In the genomic region with DNA sequence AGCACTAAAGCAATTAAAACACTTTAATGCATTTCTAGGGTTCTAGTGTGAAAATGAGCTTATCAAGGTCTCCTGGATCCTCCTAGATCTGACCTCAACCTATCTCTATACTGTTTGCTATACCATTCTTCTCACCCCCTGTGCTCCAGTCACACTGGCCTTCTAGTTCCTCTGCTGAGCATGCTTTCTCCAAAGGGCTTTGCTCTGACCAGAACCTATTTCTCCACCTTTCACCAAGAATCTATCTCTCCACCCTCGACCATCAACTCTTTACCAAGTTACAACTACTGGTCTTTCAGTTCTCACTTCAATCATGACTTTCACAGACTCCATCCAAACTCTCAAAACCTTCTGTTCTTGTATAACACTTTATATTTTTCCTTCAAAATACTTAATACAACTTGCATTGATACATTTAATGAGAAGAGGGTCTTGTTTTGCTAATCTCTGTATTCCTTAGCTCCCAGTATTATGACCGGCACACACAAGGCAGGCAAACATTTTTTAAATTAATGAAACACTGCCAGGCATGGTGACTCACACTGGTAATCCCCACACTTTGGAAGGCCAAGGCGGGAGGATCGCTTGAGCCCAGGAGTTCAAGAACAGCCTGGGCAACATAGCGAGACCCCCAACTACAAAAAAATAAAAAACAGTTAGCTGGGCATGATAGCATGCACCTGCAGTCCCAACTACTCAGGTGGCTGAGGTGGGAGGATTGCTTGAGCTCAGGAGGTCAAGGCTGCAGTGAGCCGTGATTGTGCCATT, we compare ENCODE assay signal across 10 cellular contexts. TPM values are rescaled to one million over a fixed set of nuclear protein-coding genes. Genes with fewer than 3 reads are reported as not detected.
DNase-seq lines count a peak whose midpoint lies in the region; ATAC-seq and TF ChIP-seq lines count a peak whose summit lies in the region.
"Had no signal": no experiment of that assay in that cellular context is flagged by ENCODE, and none has a peak within 500 bp of the region (broad histone marks: within the 10 kb centered on the region; RNA-seq: fewer than 3 reads in every experiment).

No MANE protein-coding gene starts in this region.

- H3K4me1 ChIP-seq in mammary epithelial cell (ENCODE audit: insufficient read depth, low read length): peaks cover 11% of the 10 kb centered on the region

- CTCF ChIA-PET in mammary epithelial cell (lab: Charles Lee; ENCODE audit: low non-redundant PET): no interaction called here

- peak overlapping the region; percentile 4 for H3K27ac ChIP-seq in mammary epithelial cell (ENCODE audit: insufficient read depth, low read depth, low read length)
- H3K27ac ChIP-seq in WERI-Rb-1: no peak overlapping the region

- WGBS in mammary epithelial cell (ENCODE audit: low coverage, missing lambda C conversion rate): 78% methylated on average over 6 of the region's 6 CpGs

- POLR2A ChIA-PET in naive thymus-derived CD8-positive, alpha-beta T cell (lab: Charles Lee): no interaction called here

- no peak for TF ChIP-seq CTCF in HFFc6 (IDR thresholded peaks at IDR 0.05)
- no peak for TF ChIP-seq CTCF in mammary epithelial cell (conservative IDR thresholded peaks at IDR 0.05 in 1 of 2, IDR thresholded peaks at IDR 0.05 in 1 of 2; ENCODE audit: extremely low read depth in 1 of 2, insufficient read depth in 1 of 2, low read depth in 1 of 2, low read length in 2 of 2)
- no peak for TF ChIP-seq CTCF in WERI-Rb-1 (IDR thresholded peaks at IDR 0.05; ENCODE audit: low read depth, low read length)

- H3K36me3 ChIP-seq in mammary epithelial cell (ENCODE audit: insufficient read depth, low read length) (no peaks in the 10 kb centered on the region), WERI-Rb-1 (no peaks in the 10 kb centered on the region; the same call in 1 of the 2 replicates)

- H3K4me1 Mint-ChIP-seq in HFFc6 (ENCODE audit: low read depth): peaks cover 61% of the 10 kb centered on the region
- H3K4me1 Mint-ChIP-seq in naive thymus-derived CD8-positive, alpha-beta T cell: peaks cover 39 to 87% (median 68%) of the 10 kb centered on the region in 4 donors

- intact Hi-C loops in mammary epithelial cell (cut with micrococcal nuclease): no loop called here

- H3K27ac Mint-ChIP-seq in HFFc6: peak overlapping the region; percentile 64
- peak overlapping the region in 8 of 10 donors; percentile 1 to 47 (median 22) for H3K27ac Mint-ChIP-seq in naive thymus-derived CD8-positive, alpha-beta T cell

- no peak overlapping the region for H2AFZ ChIP-seq in mammary epithelial cell (ENCODE audit: low read depth, low read length)

- H3K27me3 ChIP-seq in mammary epithelial cell (ENCODE audit: insufficient read depth, low read length) (no peaks in the 10 kb centered on the region), WERI-Rb-1 (ENCODE audit: insufficient read depth, low read depth, severe bottlenecking) (no peaks in the 10 kb centered on the region)

- H4K20me1 ChIP-seq in mammary epithelial cell (ENCODE audit: insufficient read depth, low read length): no peaks in the 10 kb centered on the region

- H3K27me3 Mint-ChIP-seq in HFFc6 (ENCODE audit: insufficient read depth): no peaks in the 10 kb centered on the region
- H3K27me3 Mint-ChIP-seq in naive thymus-derived CD8-positive, alpha-beta T cell: no peaks in the 10 kb centered on the region

- no peak overlapping the region for H3K9ac ChIP-seq in mammary epithelial cell (ENCODE audit: insufficient read depth, low read length)

- peaks cover 9% of the 10 kb centered on the region; the same call in 1 of the 2 replicates for H3K36me3 Mint-ChIP-seq in HFFc6 (ENCODE audit: low read depth)
- peaks cover 0 to 14% (median 3%) of the 10 kb centered on the region in 3 donors for H3K36me3 Mint-ChIP-seq in naive thymus-derived CD8-positive, alpha-beta T cell

- in situ Hi-C loops in mammary epithelial cell (cut with MboI; ENCODE audit: low sequenced_read_pairs in 2 of 2): no loop called here

- dilution Hi-C loops in mammary epithelial cell (cut with HindIII; ENCODE audit: low sequenced_read_pairs): no loop called here

- H3K9me3 Mint-ChIP-seq in HFFc6: no peaks in the 10 kb centered on the region
- H3K9me3 Mint-ChIP-seq in naive thymus-derived CD8-positive, alpha-beta T cell: no peaks in the 10 kb centered on the region

- DNase-seq in Daoy (ENCODE audit: low read depth) (peak; percentile 59), HFFc6 (peak; percentile 33), mammary epithelial cell (peak; percentile 55), mesenteric fat pad (ENCODE audit: low spot score) (no peak), NOMO-1 (lab: John Stamatoyannopoulos, UW; ENCODE audit: unreplicated experiment in 2 of 2) (no peak), WERI-Rb-1 (no peak)
- DNase-seq in naive thymus-derived CD8-positive, alpha-beta T cell: no peak
- no peak for DNase-seq in stimulated activated CD4-positive, alpha-beta T cell treated with anti-CD3 and anti-CD28 coated beads, Interleukin-2, amount 100 ng/mL, for 24 hours
- DNase-seq: activated CD4-positive, alpha-beta T cell treated with anti-CD3 and anti-CD28 coated beads for 1 hour; anterior cingulate cortex had no signal

- ATAC-seq in naive thymus-derived CD8-positive, alpha-beta T cell: no peak

- H3K4me3 Mint-ChIP-seq in HFFc6: peak overlapping the region; percentile 3; the same call in 1 of the 2 replicates
- peak overlapping the region in 6 of 10 donors; percentile 0 to 46 (median 12) for H3K4me3 Mint-ChIP-seq in naive thymus-derived CD8-positive, alpha-beta T cell

- no TSS peak for BruUV-seq in mammary epithelial cell (replicated peaks; lab: Mats Ljungman, UMichigan)

- H3K4me2 ChIP-seq in mammary epithelial cell (ENCODE audit: insufficient read depth, low read depth, low read length): no peak overlapping the region

- H3K9me3 ChIP-seq in mammary epithelial cell (replicated peaks; ENCODE audit: insufficient read depth, low read length) (no peaks in the 10 kb centered on the region), WERI-Rb-1 (ENCODE audit: severe bottlenecking) (no peaks in the 10 kb centered on the region)

- H3K4me3 ChIP-seq in mammary epithelial cell (replicated peaks in 1 of 3; ENCODE audit: insufficient read depth in 1 of 3, low read depth in 2 of 3, low read length in 3 of 3) (no peak overlapping the region), WERI-Rb-1 (ENCODE audit: low read depth, low read length) (no peak overlapping the region)

- H3K79me2 ChIP-seq in mammary epithelial cell (ENCODE audit: insufficient read depth, low read length): peaks cover 94% of the 10 kb centered on the region

RNA-seq across cellular contexts. Expression of gene PPP1R12A, which starts 22.8 kb away (rescaled TPM):
- total RNA-seq in Daoy (2014; rRNA removed; shearing (Covaris generic)): 91.8 and 104 TPM in 2 replicates
- 100 to 1,000 TPM; 104 to 122 (median 113) TPM for total RNA-seq in HFFc6 (2021; fragmentation: NEBNext Ultra II Directional; extraction: Animal tissue kit (Norgen Biotek cat#: 25700))
- total RNA-seq in mammary epithelial cell: 100 to 1,000 TPM in 1 of 2 donors, 10 to 100 TPM in 1; 83.2 to 101 TPM
- 29.6 TPM for polyA plus RNA-seq in mammary epithelial cell
- 52.8 TPM for polyA minus RNA-seq in mammary epithelial cell
- 100 to 1,000 TPM; 123 to 133 TPM for total RNA-seq in naive thymus-derived CD8-positive, alpha-beta T cell
- 10 to 100 TPM; 75.4 to 84.9 (median 77.2) TPM for polyA plus RNA-seq in naive thymus-derived CD8-positive, alpha-beta T cell
- total RNA-seq in mesenteric fat pad: 63.7 TPM

Comparison
In these comparisons a context has a peak if more than half of its experiments do, and no peak if none do; other contexts are left out.
1. DNase-seq: peak in Daoy (single experiment), HFFc6 (single experiment) and mammary epithelial cell (single experiment); none in naive thymus-derived CD8-positive, alpha-beta T cell (0 of 10), mesenteric fat pad (single experiment), NOMO-1 (0 of 2), stimulated activated CD4-positive, alpha-beta T cell treated with anti-CD3 and anti-CD28 coated beads, Interleukin-2, amount 100 ng/mL, for 24 hours (0 of 2) and WERI-Rb-1 (single experiment).